In genomic region chr6:3421763-3422456, GRCh38 we compare ENCODE assay signal across 1 cellular context.
TF ChIP-seq lines count a peak whose summit lies in the region.

No MANE protein-coding gene starts in this region.

TF ChIP-seq in K562, 482 proteins besides CTCF, POLR2A, EP300 and RAD21 (continued from another document):
- TF ChIP-seq HMBOX1 (IDR thresholded peaks at IDR 0.05) (0 out of 2 replicates have a peak, but pooled peaks have one; percentile 14), ARID3B (CRISPR knock-in tag; IDR thresholded peaks at IDR 0.05; ENCODE audit: borderline replicate concordance) (no peak), ZNF766 (CRISPR knock-in tag; conservative IDR thresholded peaks at IDR 0.05) (no peak), STAG1 (CRISPR knock-in tag; IDR thresholded peaks at IDR 0.05; ENCODE audit: borderline replicate concordance) (no peak), MNT (conservative IDR thresholded peaks at IDR 0.05) (0 out of 4 replicates have a peak, but pooled peaks of 1 of the 2 experiments have one; percentile 11), CBX8 (IDR thresholded peaks at IDR 0.05; ENCODE audit: borderline replicate concordance, extremely low read depth, low read depth, low read length, poor library complexity, severe bottlenecking) (no peak), EGR1 (conservative IDR thresholded peaks at IDR 0.05) (no peak), ARID3A (IDR thresholded peaks at IDR 0.05; ENCODE audit: borderline replicate concordance, low read depth, low read length) (no peak), ZNF507 (tag; conservative IDR thresholded peaks at IDR 0.05) (no peak), SMARCA5 (IDR thresholded peaks at IDR 0.05) (0 out of 2 replicates have a peak, but pooled peaks have one; percentile 61), LARP7 (IDR thresholded peaks at IDR 0.05) (no peak), CXXC5 (CRISPR knock-in tag; IDR thresholded peaks at IDR 0.05) (0 out of 2 replicates have a peak, but pooled peaks have one; percentile 12)
